ENCODE assay signal across 14 cellular contexts in genomic region chr14:99931308-99931707, GRCh38.
DNase-seq lines count a peak whose midpoint lies in the region; ATAC-seq and TF ChIP-seq lines count a peak whose summit lies in the region.
"Had no signal": no experiment of that assay in that cellular context is flagged by ENCODE, and none has a peak within 500 bp of the region (broad histone marks: within the 10 kb centered on the region; RNA-seq: fewer than 3 reads in every experiment).

No MANE protein-coding gene starts in this region.

- DNase-seq in activated T-cell treated with anti-CD3 and anti-CD28 coated beads, Interleukin-2, amount 50 U/mL, for 72 hours, result no peak
- no peak for DNase-seq in activated T-cell treated with anti-CD3 and anti-CD28 coated beads, Interleukin-2, amount 50 U/mL, for 48 hours
- DNase-seq in WTC11 (ENCODE audit: low spot score) (no peak), NCI-H2107 (lab: John Stamatoyannopoulos, UW) (no peak), NCI-H1048 (lab: John Stamatoyannopoulos, UW) (no peak)
- no peak for DNase-seq in stimulated activated effector memory CD8-positive, alpha-beta T cell treated with anti-CD3 and anti-CD28 coated beads, Interleukin-12 subunit alpha, Interleukin-12 subunit beta, amount 100 ng/mL, for 72 hours (ENCODE audit: low spot score in 2 of 2)
- DNase-seq: Calu3; CD4-positive, alpha-beta T cell; DMS 273 treated with DMSO at 0.1 percent for 48 hours; HCEC 1CT; HFFc6; IMR-90 had no signal

- CTCF ChIA-PET in WTC11 (lab: Charles Lee), result interaction anchor here (1.1 to 1.2 kb wide), 2 partner anchors 15 to 16 kb away, joined by 3 to 4 read pairs; no protein-coding TSS in a partner anchor

- H3K4me1 Mint-ChIP-seq in activated T-cell treated with anti-CD3 and anti-CD28 coated beads, Interleukin-2, amount 50 U/mL, for 72 hours (ENCODE audit: low read depth), result peaks cover 35% of the 10 kb centered on the region
- H3K4me1 Mint-ChIP-seq in WTC11, result peaks cover 11% of the 10 kb centered on the region
- peaks cover 7% of the 10 kb centered on the region for H3K4me1 Mint-ChIP-seq in stimulated activated effector memory CD8-positive, alpha-beta T cell treated with anti-CD3 and anti-CD28 coated beads, Interleukin-12 subunit alpha, Interleukin-12 subunit beta, amount 100 ng/mL, for 72 hours
- H3K4me1 Mint-ChIP-seq: B cell had no signal

- H3K4me3 Mint-ChIP-seq in activated T-cell treated with anti-CD3 and anti-CD28 coated beads, Interleukin-2, amount 50 U/mL, for 72 hours, result peak overlapping the region; percentile 49 to 66
- no peak overlapping the region for H3K4me3 Mint-ChIP-seq in WTC11
- no peak overlapping the region for H3K4me3 Mint-ChIP-seq in stimulated activated effector memory CD8-positive, alpha-beta T cell treated with anti-CD3 and anti-CD28 coated beads, Interleukin-12 subunit alpha, Interleukin-12 subunit beta, amount 100 ng/mL, for 72 hours
- H3K4me3 Mint-ChIP-seq: B cell; CD4-positive, alpha-beta T cell; HFFc6 had no signal

- H3K27ac Mint-ChIP-seq in activated T-cell treated with anti-CD3 and anti-CD28 coated beads, Interleukin-2, amount 50 U/mL, for 72 hours, result peak overlapping the region; percentile 12
- peak overlapping the region; percentile 79; the same call in 1 of the 2 replicates for H3K27ac Mint-ChIP-seq in WTC11
- peak overlapping the region; percentile 18 for H3K27ac Mint-ChIP-seq in stimulated activated effector memory CD8-positive, alpha-beta T cell treated with anti-CD3 and anti-CD28 coated beads, Interleukin-12 subunit alpha, Interleukin-12 subunit beta, amount 100 ng/mL, for 72 hours
- H3K27ac Mint-ChIP-seq: B cell; CD4-positive, alpha-beta T cell; HFFc6 had no signal

- peaks cover 2 to 3% of the 10 kb centered on the region in 2 donors for H3K9me3 Mint-ChIP-seq in activated T-cell treated with anti-CD3 and anti-CD28 coated beads, Interleukin-2, amount 50 U/mL, for 72 hours
- H3K9me3 Mint-ChIP-seq in WTC11, result peaks cover 9% of the 10 kb centered on the region
- peaks cover 5% of the 10 kb centered on the region for H3K9me3 Mint-ChIP-seq in stimulated activated effector memory CD8-positive, alpha-beta T cell treated with anti-CD3 and anti-CD28 coated beads, Interleukin-12 subunit alpha, Interleukin-12 subunit beta, amount 100 ng/mL, for 72 hours

- POLR2A ChIA-PET in WTC11 (lab: Charles Lee), result no interaction called here

- ATAC-seq in activated T-cell treated with anti-CD3 and anti-CD28 coated beads, Interleukin-2, amount 50 U/mL, for 72 hours (replicated peaks in 1 of 2), result no peak
- ATAC-seq in GM21576 (IDR thresholded peaks at IDR 0.05; ENCODE audit: unreplicated experiment), result peak; percentile 7
- no peak for ATAC-seq in WTC11
- no peak for ATAC-seq in stimulated activated effector memory CD8-positive, alpha-beta T cell treated with anti-CD3 and anti-CD28 coated beads, Interleukin-12 subunit alpha, Interleukin-12 subunit beta, amount 100 ng/mL, for 72 hours

- H3K27me3 Mint-ChIP-seq in activated T-cell treated with anti-CD3 and anti-CD28 coated beads, Interleukin-2, amount 50 U/mL, for 72 hours (ENCODE audit: low read depth), result no peaks in the 10 kb centered on the region
- H3K27me3 Mint-ChIP-seq in WTC11 (ENCODE audit: low read depth), result no peaks in the 10 kb centered on the region; the same call in 1 of the 2 replicates

- peaks cover 0 to 7% of the 10 kb centered on the region in 2 donors for H3K36me3 Mint-ChIP-seq in activated T-cell treated with anti-CD3 and anti-CD28 coated beads, Interleukin-2, amount 50 U/mL, for 72 hours (ENCODE audit: insufficient read depth in 2 of 2)
- H3K36me3 Mint-ChIP-seq in WTC11, result peaks cover 10% of the 10 kb centered on the region
- H3K36me3 Mint-ChIP-seq in stimulated activated effector memory CD8-positive, alpha-beta T cell treated with anti-CD3 and anti-CD28 coated beads, Interleukin-12 subunit alpha, Interleukin-12 subunit beta, amount 100 ng/mL, for 72 hours, result peaks cover 7% of the 10 kb centered on the region

- TF ChIP-seq CTCF in WTC11 (IDR thresholded peaks at IDR 0.05), result no peak

TF ChIP-seq in WTC11, 78 proteins besides CTCF, POLR2A, EP300 and RAD21:
- TF ChIP-seq IRF2 (CRISPR knock-in tag; IDR thresholded peaks at IDR 0.05; ENCODE audit: borderline replicate concordance, low read depth) (no peak), OVOL2 (CRISPR knock-in tag; IDR thresholded peaks at IDR 0.05; ENCODE audit: borderline replicate concordance) (no peak), FOXP1 (CRISPR knock-in tag; IDR thresholded peaks at IDR 0.05; ENCODE audit: borderline replicate concordance) (no peak), GRHL2 (CRISPR knock-in tag; IDR thresholded peaks at IDR 0.05; ENCODE audit: insufficient replicate concordance, severe bottlenecking) (no peak), MLX (CRISPR knock-in tag; IDR thresholded peaks at IDR 0.05) (no peak), KAT7 (CRISPR knock-in tag; IDR thresholded peaks at IDR 0.05; ENCODE audit: borderline replicate concordance) (no peak), NFE2L1 (CRISPR knock-in tag; IDR thresholded peaks at IDR 0.05) (no peak)
- TF ChIP-seq, protein P1, sequence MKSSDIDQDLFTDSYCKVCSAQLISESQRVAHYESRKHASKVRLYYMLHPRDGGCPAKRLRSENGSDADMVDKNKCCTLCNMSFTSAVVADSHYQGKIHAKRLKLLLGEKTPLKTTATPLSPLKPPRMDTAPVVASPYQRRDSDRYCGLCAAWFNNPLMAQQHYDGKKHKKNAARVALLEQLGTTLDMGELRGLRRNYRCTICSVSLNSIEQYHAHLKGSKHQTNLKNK (CRISPR knock-in tag; IDR thresholded peaks at IDR 0.05), result no peak

Comparison
In these comparisons a context has a peak if more than half of its experiments do, and no peak if none do; other contexts are left out.
1. H3K27ac Mint-ChIP-seq: peak in every context shown above with its lines; median percentile 79 in WTC11; 18 in stimulated activated effector memory CD8-positive, alpha-beta T cell treated with anti-CD3 and anti-CD28 coated beads, Interleukin-12 subunit alpha, Interleukin-12 subunit beta, amount 100 ng/mL, for 72 hours; 12 in activated T-cell treated with anti-CD3 and anti-CD28 coated beads, Interleukin-2, amount 50 U/mL, for 72 hours.
2. H3K4me3 Mint-ChIP-seq: peak in activated T-cell treated with anti-CD3 and anti-CD28 coated beads, Interleukin-2, amount 50 U/mL, for 72 hours (2 of 2); none in WTC11 (single experiment) and stimulated activated effector memory CD8-positive, alpha-beta T cell treated with anti-CD3 and anti-CD28 coated beads, Interleukin-12 subunit alpha, Interleukin-12 subunit beta, amount 100 ng/mL, for 72 hours (single experiment).